In genomic region chr3:45583021-45583851, GRCh38 we compare ENCODE assay signal across 12 cellular contexts. TPM values are rescaled to one million over a fixed set of nuclear protein-coding genes. Genes with fewer than 3 reads are reported as not detected.
A peak's percentile ranks its signal among the peaks of the same experiment; 100 is the strongest.
DNase-seq lines count a peak whose midpoint lies in the region; ATAC-seq, FAIRE-seq and TF ChIP-seq lines count a peak whose summit lies in the region.
"Had no signal": no experiment of that assay in that cellular context is flagged by ENCODE, and none has a peak within 500 bp of the region (broad histone marks: within the 10 kb centered on the region; RNA-seq: fewer than 3 reads in every experiment).

No MANE protein-coding gene starts in this region.

- H3K36me3 Mint-ChIP-seq in nephron (ENCODE audit: low read depth) = no peaks in the 10 kb centered on the region
- no peaks in the 10 kb centered on the region for H3K36me3 Mint-ChIP-seq in activated T-cell treated with anti-CD3 and anti-CD28 coated beads, Interleukin-2, amount 50 U/mL, for 24 hours (ENCODE audit: low read depth)

- H3K9ac ChIP-seq in Karpas-422 (ENCODE audit: low read length) = no peak overlapping the region

- H3K27me3 Mint-ChIP-seq in nephron (ENCODE audit: low read depth) = no peaks in the 10 kb centered on the region
- no peaks in the 10 kb centered on the region for H3K27me3 Mint-ChIP-seq in activated T-cell treated with anti-CD3 and anti-CD28 coated beads, Interleukin-2, amount 50 U/mL, for 24 hours

- H3K4me3 ChIP-seq in AG10803 (ENCODE audit: low read length) (no peak overlapping the region), Karpas-422 (ENCODE audit: low read length) (no peak overlapping the region)
- H3K4me3 ChIP-seq: hepatocyte had no signal

- peak; percentile 42 for FAIRE-seq in frontal cortex (lab: Jason Lieb, UNC)

- H3K4me1 ChIP-seq in Karpas-422 (ENCODE audit: low read length) = no peaks in the 10 kb centered on the region

- H4K20me1 ChIP-seq in Karpas-422 (ENCODE audit: insufficient read depth, low read depth, low read length) = no peaks in the 10 kb centered on the region; the same call in 1 of the 2 replicates

- no peak overlapping the region for H3K4me3 Mint-ChIP-seq in nephron
- no peak overlapping the region for H3K4me3 Mint-ChIP-seq in activated T-cell treated with anti-CD3 and anti-CD28 coated beads, Interleukin-2, amount 50 U/mL, for 24 hours
- H3K4me3 Mint-ChIP-seq: activated CD8-positive, alpha-beta T cell treated with anti-CD3 and anti-CD28 coated beads, Interleukin-2, amount 10 ng/mL, durations not matched to agents 7 days and 5 days had no signal

- no peaks in the 10 kb centered on the region for H3K36me3 ChIP-seq in Karpas-422 (ENCODE audit: insufficient read depth, low read length)
- H3K36me3 ChIP-seq: brain microvascular endothelial cell had no signal

- no peak for ATAC-seq in GM19035 (IDR thresholded peaks at IDR 0.05; ENCODE audit: unreplicated experiment)
- ATAC-seq: activated CD8-positive, alpha-beta T cell treated with anti-CD3 and anti-CD28 coated beads, Interleukin-2, amount 10 ng/mL, durations not matched to agents 7 days and 5 days had no signal

- peak; percentile 19 for DNase-seq in AG10803 (ENCODE audit: low read depth)
- DNase-seq in RPMI8226 = peak; percentile 85
- peak; percentile 43 to 64 for DNase-seq in frontal cortex (ENCODE audit: low spot score in 2 of 2)
- DNase-seq in Karpas-422 = no peak
- DNase-seq in DMS53 (lab: John Stamatoyannopoulos, UW) = no peak
- no peak for DNase-seq in activated T-cell treated with anti-CD3 and anti-CD28 coated beads, Interleukin-2, amount 50 U/mL, for 24 hours
- DNase-seq: activated CD8-positive, alpha-beta T cell treated with anti-CD3 and anti-CD28 coated beads, Interleukin-2, amount 10 ng/mL, durations not matched to agents 7 days and 5 days; brain microvascular endothelial cell; SIG-M5 had no signal

- H3K4me1 Mint-ChIP-seq in nephron = peaks cover 30% of the 10 kb centered on the region
- H3K4me1 Mint-ChIP-seq in activated T-cell treated with anti-CD3 and anti-CD28 coated beads, Interleukin-2, amount 50 U/mL, for 24 hours (ENCODE audit: low read depth) = no peaks in the 10 kb centered on the region

- H3K27me3 ChIP-seq in Karpas-422 (ENCODE audit: low read length) = no peaks in the 10 kb centered on the region
- H3K27me3 ChIP-seq: brain microvascular endothelial cell, hepatocyte had no signal

- H3K9me2 ChIP-seq in Karpas-422 (replicated peaks; ENCODE audit: insufficient read depth, low read length) = no peaks in the 10 kb centered on the region

- H3K27ac ChIP-seq in Karpas-422 (ENCODE audit: low read length) = no peak overlapping the region
- H3K27ac ChIP-seq: brain microvascular endothelial cell, hepatocyte had no signal

- TF ChIP-seq CTCF in AG10803 (conservative IDR thresholded peaks at IDR 0.05; ENCODE audit: low read length) = no peak
- no peak for TF ChIP-seq CTCF in nephron (IDR thresholded peaks at IDR 0.05; ENCODE audit: unreplicated experiment in 3 of 3)

- no peaks in the 10 kb centered on the region for H3K79me2 ChIP-seq in Karpas-422 (ENCODE audit: low read length)
- H3K79me2 ChIP-seq: hepatocyte had no signal

- H3K9me3 Mint-ChIP-seq in nephron = no peaks in the 10 kb centered on the region
- H3K9me3 Mint-ChIP-seq in activated T-cell treated with anti-CD3 and anti-CD28 coated beads, Interleukin-2, amount 50 U/mL, for 24 hours = no peaks in the 10 kb centered on the region

- no peak overlapping the region for H2AFZ ChIP-seq in Karpas-422 (ENCODE audit: low read length)
- H2AFZ ChIP-seq: hepatocyte had no signal

- no peaks in the 10 kb centered on the region for H3K9me3 ChIP-seq in Karpas-422 (ENCODE audit: low read length)

- no peak overlapping the region for H3K4me2 ChIP-seq in Karpas-422 (ENCODE audit: low read depth, low read length, poor library complexity, severe bottlenecking)
- H3K4me2 ChIP-seq: hepatocyte had no signal

- peak overlapping the region; percentile 58 to 88 (median 68) for H3K27ac Mint-ChIP-seq in nephron
- H3K27ac Mint-ChIP-seq in activated T-cell treated with anti-CD3 and anti-CD28 coated beads, Interleukin-2, amount 50 U/mL, for 24 hours = no peak overlapping the region
- H3K27ac Mint-ChIP-seq: activated CD8-positive, alpha-beta T cell treated with anti-CD3 and anti-CD28 coated beads, Interleukin-2, amount 10 ng/mL, durations not matched to agents 7 days and 5 days had no signal

RNA-seq across cellular contexts. Expression of gene LIMD1, which starts 11.3 kb away (rescaled TPM):
- 5.3 TPM for total RNA-seq in frontal cortex
- 3.5 and 5.7 TPM in 2 replicates for total RNA-seq in Karpas-422 (2014; rRNA removed; shearing (Covaris generic); ENCODE audit: low replicate concordance)

Comparison
In these comparisons a context has a peak if more than half of its experiments do, and no peak if none do; other contexts are left out.
1. DNase-seq: peak in AG10803 (single experiment), RPMI8226 (single experiment) and frontal cortex (2 of 2); none in Karpas-422 (single experiment), DMS53 (single experiment) and activated T-cell treated with anti-CD3 and anti-CD28 coated beads, Interleukin-2, amount 50 U/mL, for 24 hours (single experiment).